Comparison of ENCODE assay signal across 10 cellular contexts in genomic region chr5:170632266-170632984, GRCh38.
DNase-seq lines count a peak whose midpoint lies in the region; ATAC-seq and TF ChIP-seq lines count a peak whose summit lies in the region.
"Had no signal": no experiment of that assay in that cellular context is flagged by ENCODE, and none has a peak within 500 bp of the region (broad histone marks: within the 10 kb centered on the region; RNA-seq: fewer than 3 reads in every experiment).

No MANE protein-coding gene starts in this region.

- peak overlapping the region in 1 of 2 experiments; percentile 56; a peak in 2 of 4 replicates for H3K4me3 ChIP-seq in DND-41 (ENCODE audit: low read depth in 1 of 2, low read length in 2 of 2)
- peak overlapping the region; percentile 74 for H3K4me3 ChIP-seq in OCI-LY3 (ENCODE audit: low read length)
- peak overlapping the region; percentile 53 for H3K4me3 ChIP-seq in epithelial cell of proximal tubule (ENCODE audit: low read depth, low read length)
- H3K4me3 ChIP-seq in trophoblast cell (ENCODE audit: low read depth, low read length) = no peak overlapping the region
- H3K4me3 ChIP-seq: GM12878 had no signal

- TF ChIP-seq CTCF in DND-41 (IDR thresholded peaks at IDR 0.05; ENCODE audit: borderline replicate concordance, extremely low read depth, low read length, poor library complexity, severe bottlenecking) (no peak), OCI-LY3 (IDR thresholded peaks at IDR 0.05; ENCODE audit: low read depth, low read length) (peak; percentile 16; the same call in 1 of the 2 replicates), epithelial cell of proximal tubule (conservative IDR thresholded peaks at IDR 0.05; ENCODE audit: low read depth, low read length) (no peak)

- peak overlapping the region; percentile 85; the same call in 1 of the 2 replicates for H2AFZ ChIP-seq in DND-41 (ENCODE audit: low read depth, low read length)
- H2AFZ ChIP-seq in OCI-LY3 (ENCODE audit: low read depth, low read length) = peak overlapping the region; percentile 65; the same call in 1 of the 2 replicates
- H2AFZ ChIP-seq in trophoblast cell (ENCODE audit: insufficient read depth, low read length, poor library complexity) = peak overlapping the region; percentile 66

- peaks cover 9% of the 10 kb centered on the region for H3K27me3 ChIP-seq in DND-41 (ENCODE audit: insufficient read depth, low read length, poor library complexity)
- peaks cover 33% of the 10 kb centered on the region for H3K27me3 ChIP-seq in OCI-LY3 (ENCODE audit: low read depth, low read length)
- no peaks in the 10 kb centered on the region for H3K27me3 ChIP-seq in trophoblast cell (ENCODE audit: insufficient read depth, low read length)

- H3K14ac ChIP-seq in trophoblast cell (ENCODE audit: low read length) = peak overlapping the region; percentile 7

- peaks cover 5% of the 10 kb centered on the region for H3K79me1 ChIP-seq in trophoblast cell (ENCODE audit: low read length)

- no peak overlapping the region for H3K23ac ChIP-seq in trophoblast cell (ENCODE audit: low read length)

- no CpG with 5 or more reads among the region's 19 CpGs for WGBS in trophoblast cell (ENCODE audit: extremely low coverage, insufficient coverage, insufficient read length)

- H2AK5ac ChIP-seq in trophoblast cell (ENCODE audit: low read length) = no peak overlapping the region

- H3K4me1 ChIP-seq in DND-41 (ENCODE audit: insufficient read depth, low read length) = peaks cover 21% of the 10 kb centered on the region
- H3K4me1 ChIP-seq in OCI-LY3 (ENCODE audit: low read length) = peaks cover 16% of the 10 kb centered on the region
- peaks cover 10 to 11% of the 10 kb centered on the region in 2 experiments for H3K4me1 ChIP-seq in trophoblast cell (ENCODE audit: control insufficient read depth in 1 of 2, insufficient read depth in 2 of 2, low read length in 2 of 2)

- no peak for DNase-seq in DND-41
- DNase-seq in epithelial cell of proximal tubule (ENCODE audit: low read depth) = no peak
- DNase-seq in trophoblast cell = peak; percentile 54 to 79
- DNase-seq in NK-92 treated with Interleukin-12 subunit alpha and Interleukin-12 subunit beta, amount 100 ng/mL, for 24 hours (lab: John Stamatoyannopoulos, UW) = no peak
- DNase-seq in NCI-H1694 treated with DMSO at 0.1 percent for 48 hours (lab: John Stamatoyannopoulos, UW) = no peak
- DNase-seq: cortex of kidney had no signal

- H2BK5ac ChIP-seq in trophoblast cell (ENCODE audit: low read depth, low read length, poor library complexity) = no peak overlapping the region

- peak overlapping the region; percentile 79 for H3K4me2 ChIP-seq in DND-41 (ENCODE audit: insufficient read depth, low read length)
- H3K4me2 ChIP-seq in OCI-LY3 (ENCODE audit: low read length) = peak overlapping the region; percentile 96
- peak overlapping the region; percentile 78 for H3K4me2 ChIP-seq in trophoblast cell (ENCODE audit: low read length)

- H3K79me2 ChIP-seq in DND-41 (ENCODE audit: insufficient read depth, low read length) (no peaks in the 10 kb centered on the region), OCI-LY3 (ENCODE audit: low read length) (no peaks in the 10 kb centered on the region), trophoblast cell (ENCODE audit: control insufficient read depth, insufficient read depth, low read length, poor library complexity) (no peaks in the 10 kb centered on the region)

- ATAC-seq in DND-41 (ENCODE audit: insufficient read depth, low read depth) (peak; percentile 4; the same call in 1 of the 3 replicates), GM18867 (IDR thresholded peaks at IDR 0.05; ENCODE audit: unreplicated experiment) (no peak), GM21717 (IDR thresholded peaks at IDR 0.05; ENCODE audit: unreplicated experiment) (no peak)

- H3K36me3 ChIP-seq in DND-41 (ENCODE audit: insufficient read depth, low read length) (no peaks in the 10 kb centered on the region), OCI-LY3 (replicated peaks; ENCODE audit: low read depth, low read length) (no peaks in the 10 kb centered on the region), trophoblast cell (ENCODE audit: control insufficient read depth in 1 of 2, insufficient read depth in 2 of 2, low read length in 2 of 2) (no peaks in the 10 kb centered on the region)

- H2BK120ac ChIP-seq in trophoblast cell (ENCODE audit: insufficient read depth, low read length, poor library complexity) = no peak overlapping the region

- H3K27ac ChIP-seq in DND-41 (ENCODE audit: low read length) = no peak overlapping the region
- no peak overlapping the region for H3K27ac ChIP-seq in OCI-LY3 (ENCODE audit: low read length)
- H3K27ac ChIP-seq in trophoblast cell (ENCODE audit: low read depth, low read length) = no peak overlapping the region

- H4K12ac ChIP-seq in trophoblast cell (ENCODE audit: low read depth, low read length) = no peak overlapping the region

- H3K9me3 ChIP-seq in DND-41 (ENCODE audit: insufficient read depth, low read length, severe bottlenecking) = no peaks in the 10 kb centered on the region
- H3K9me3 ChIP-seq in OCI-LY3 (ENCODE audit: insufficient read depth, low read length) = no peaks in the 10 kb centered on the region
- H3K9me3 ChIP-seq in trophoblast cell (ENCODE audit: insufficient read depth, low read depth, low read length) = no peaks in the 10 kb centered on the region

- H4K91ac ChIP-seq in trophoblast cell (ENCODE audit: low read depth, low read length) = no peak overlapping the region

- no peak overlapping the region for H3K4ac ChIP-seq in trophoblast cell (ENCODE audit: low read depth, low read length)

- H3K18ac ChIP-seq in trophoblast cell (ENCODE audit: low read length) = no peak overlapping the region

- H3K9ac ChIP-seq in DND-41 (ENCODE audit: low read depth, low read length) (peak overlapping the region; percentile 46; the same call in 1 of the 2 replicates), OCI-LY3 (ENCODE audit: low read length) (no peak overlapping the region), trophoblast cell (ENCODE audit: low read length) (no peak overlapping the region)

- H4K8ac ChIP-seq in trophoblast cell (ENCODE audit: low read depth, low read length) = no peak overlapping the region

- H4K20me1 ChIP-seq in DND-41 (ENCODE audit: insufficient read depth, low read length) (no peaks in the 10 kb centered on the region; the same call in 1 of the 2 replicates), OCI-LY3 (ENCODE audit: insufficient read depth, low read length) (no peaks in the 10 kb centered on the region)

- H2BK12ac ChIP-seq in trophoblast cell (ENCODE audit: low read length) = no peak overlapping the region

Comparison
In these comparisons a context has a peak if more than half of its experiments do, and no peak if none do; other contexts are left out.
1. DNase-seq: peak in trophoblast cell (2 of 2); none in DND-41 (single experiment), epithelial cell of proximal tubule (single experiment), NK-92 treated with Interleukin-12 subunit alpha and Interleukin-12 subunit beta, amount 100 ng/mL, for 24 hours (single experiment) and NCI-H1694 treated with DMSO at 0.1 percent for 48 hours (single experiment).
2. Peak in every context shown above with its lines, with median percentiles within 50 percentile points of each other: H2AFZ ChIP-seq and H3K4me2 ChIP-seq.